In genomic region chr1:168636200-168636599, GRCh38 we compare ENCODE assay signal across 9 cellular contexts. TPM values are rescaled to one million over a fixed set of nuclear protein-coding genes. Genes with fewer than 3 reads are reported as not detected.
DNase-seq lines count a peak whose midpoint lies in the region; ATAC-seq, FAIRE-seq and TF ChIP-seq lines count a peak whose summit lies in the region.
"Had no signal": no experiment of that assay in that cellular context is flagged by ENCODE, and none has a peak within 500 bp of the region (broad histone marks: within the 10 kb centered on the region; RNA-seq: fewer than 3 reads in every experiment).

No MANE protein-coding gene starts in this region.

- intact Hi-C loops in left ventricle myocardium superior (cut with micrococcal nuclease), result no loop called here

- peak; percentile 58 for TF ChIP-seq RAD21 in SK-N-SH (IDR thresholded peaks at IDR 0.05; ENCODE audit: low read length)

- no peak overlapping the region for H3K4me2 ChIP-seq in SK-N-SH

- WGBS in SK-N-SH (ENCODE audit: low lambda C conversion rate), result 61% methylated on average over 1 of the region's 1 CpG
- WGBS in small intestine, 3 donors, result 14 to 31% (median 24%) methylated on average over 1 of the region's 1 CpG

- no peaks in the 10 kb centered on the region for H3K27me3 ChIP-seq in SK-N-SH (ENCODE audit: insufficient read depth)
- no peaks in the 10 kb centered on the region for H3K27me3 ChIP-seq in small intestine (ENCODE audit: control insufficient read depth in 2 of 2, insufficient read depth in 2 of 2, low read length in 2 of 2)

- DNase-seq in HFFc6, result no peak
- no peak for DNase-seq in SK-N-SH
- DNase-seq in left ventricle myocardium superior, result no peak
- peak; percentile 47 for DNase-seq in small intestine
- no peak for DNase-seq in immature natural killer cell
- DNase-seq in activated CD8-positive, alpha-beta memory T cell treated with anti-CD3 and anti-CD28 coated beads, Interleukin-2, amount 50 U/mL, for 48 hours, result no peak
- DNase-seq: stimulated activated naive B cell treated with anti-CD40 and anti-IgM and Interleukin-4, amounts not matched to agents 10 μg/mL and 1 μg/mL and 100 μg/mL, for 72 hours had no signal

- ATAC-seq in left ventricle myocardium superior (peak; percentile 88), GM18909 (IDR thresholded peaks at IDR 0.05; ENCODE audit: poor library complexity, unreplicated experiment) (no peak)
- ATAC-seq: stimulated activated naive B cell treated with anti-CD40 and anti-IgM and Interleukin-4, amounts not matched to agents 10 μg/mL and 1 μg/mL and 100 μg/mL, for 72 hours had no signal

- TF ChIP-seq CTCF in HFFc6 (IDR thresholded peaks at IDR 0.05) (peak; percentile 17; the same call in 1 of the 2 replicates), SK-N-SH (IDR thresholded peaks at IDR 0.05) (peak; percentile 30; the same call in 1 of the 2 replicates)

- no peak for FAIRE-seq in small intestine (lab: Jason Lieb, UNC)

- H3K4me3 Mint-ChIP-seq in HFFc6, result no peak overlapping the region
- H3K4me3 Mint-ChIP-seq in immature natural killer cell, result no peak overlapping the region
- H3K4me3 Mint-ChIP-seq: stimulated activated naive B cell treated with anti-CD40 and anti-IgM and Interleukin-4, amounts not matched to agents 10 μg/mL and 1 μg/mL and 100 μg/mL, for 72 hours had no signal

- H3K9me3 Mint-ChIP-seq in HFFc6, result no peaks in the 10 kb centered on the region
- no peaks in the 10 kb centered on the region for H3K9me3 Mint-ChIP-seq in immature natural killer cell
- H3K9me3 Mint-ChIP-seq: stimulated activated naive B cell treated with anti-CD40 and anti-IgM and Interleukin-4, amounts not matched to agents 10 μg/mL and 1 μg/mL and 100 μg/mL, for 72 hours had no signal

- H3K27me3 Mint-ChIP-seq in HFFc6 (ENCODE audit: insufficient read depth) (0 out of 2 replicates have a peak, but pooled peaks cover 2% of the 10 kb centered on the region), immature natural killer cell (ENCODE audit: low read depth in 3 of 3) (peaks cover 0 to 2% (median 0%) of the 10 kb centered on the region in 3 donors)

- peak overlapping the region; percentile 14 to 36; a peak in 2 of 4 replicates for H3K27ac ChIP-seq in SK-N-SH (ENCODE audit: low read depth in 2 of 2, low read length in 1 of 2)
- no peak overlapping the region for H3K27ac ChIP-seq in small intestine (ENCODE audit: low read depth in 1 of 2, low read length in 1 of 2)

- H2AFZ ChIP-seq in SK-N-SH (ENCODE audit: low read depth), result no peak overlapping the region

- H3K9me3 ChIP-seq in SK-N-SH (no peaks in the 10 kb centered on the region), small intestine (ENCODE audit: control insufficient read depth, low read depth) (no peaks in the 10 kb centered on the region)

- H3K4me1 Mint-ChIP-seq in HFFc6 (ENCODE audit: low read depth) (peaks cover 13% of the 10 kb centered on the region), immature natural killer cell (no peaks in the 10 kb centered on the region)
- H3K4me1 Mint-ChIP-seq: stimulated activated naive B cell treated with anti-CD40 and anti-IgM and Interleukin-4, amounts not matched to agents 10 μg/mL and 1 μg/mL and 100 μg/mL, for 72 hours had no signal

- CTCF ChIA-PET in SK-N-SH (lab: Yijun Ruan, JAX), result interaction anchor here (0.6 to 4.3 kb wide), 7 partner anchors 10 to 712 kb away, joined by 3 to 18 read pairs (median 4); no protein-coding TSS in a partner anchor

- H3K9me2 ChIP-seq in SK-N-SH, result no peaks in the 10 kb centered on the region

- H3K79me2 ChIP-seq in SK-N-SH (ENCODE audit: insufficient read depth), result no peaks in the 10 kb centered on the region

- TF ChIP-seq EP300 in SK-N-SH (IDR thresholded peaks at IDR 0.05; ENCODE audit: borderline replicate concordance in 1 of 2, low read depth in 1 of 2, low read length in 1 of 2), result no peak

- H3K4me1 ChIP-seq in SK-N-SH (ENCODE audit: control insufficient read depth in 1 of 2, insufficient read depth in 2 of 2, low read depth in 1 of 2, low read length in 1 of 2) (peaks cover 0 to 8% of the 10 kb centered on the region in 2 experiments; a peak in 2 of 4 replicates), small intestine (ENCODE audit: control insufficient read depth in 2 of 2, insufficient read depth in 1 of 2, low read depth in 1 of 2, low read length in 1 of 2) (peaks cover 0 to 6% of the 10 kb centered on the region in 2 donors)

- H3K36me3 Mint-ChIP-seq in HFFc6 (ENCODE audit: low read depth) (no peaks in the 10 kb centered on the region), immature natural killer cell (no peaks in the 10 kb centered on the region)
- H3K36me3 Mint-ChIP-seq: stimulated activated naive B cell treated with anti-CD40 and anti-IgM and Interleukin-4, amounts not matched to agents 10 μg/mL and 1 μg/mL and 100 μg/mL, for 72 hours had no signal

- no peak overlapping the region for H3K27ac Mint-ChIP-seq in HFFc6
- no peak overlapping the region for H3K27ac Mint-ChIP-seq in immature natural killer cell
- H3K27ac Mint-ChIP-seq: stimulated activated naive B cell treated with anti-CD40 and anti-IgM and Interleukin-4, amounts not matched to agents 10 μg/mL and 1 μg/mL and 100 μg/mL, for 72 hours had no signal

- H3K4me3 ChIP-seq in SK-N-SH (ENCODE audit: low read depth in 2 of 2, low read length in 1 of 2) (no peak overlapping the region), small intestine (ENCODE audit: low read depth in 1 of 2, low read length in 2 of 2) (no peak overlapping the region)

- H4K20me1 ChIP-seq in SK-N-SH (ENCODE audit: insufficient read depth), result no peaks in the 10 kb centered on the region

- H3F3A ChIP-seq in SK-N-SH (replicated peaks; ENCODE audit: insufficient read depth), result no peaks in the 10 kb centered on the region

- H3K36me3 ChIP-seq in SK-N-SH (replicated peaks in 1 of 2; ENCODE audit: control insufficient read depth in 1 of 2, insufficient read depth in 2 of 2, low read length in 1 of 2), result no peaks in the 10 kb centered on the region
- H3K36me3 ChIP-seq in small intestine (ENCODE audit: control insufficient read depth in 2 of 2, insufficient read depth in 2 of 2, low read length in 2 of 2), result no peaks in the 10 kb centered on the region

- no peak overlapping the region for H3K9ac ChIP-seq in SK-N-SH

- POLR2A ChIA-PET in SK-N-SH (lab: Yijun Ruan, JAX), result no interaction called here

TF ChIP-seq in SK-N-SH, 30 proteins besides CTCF, POLR2A, EP300 and RAD21:
- TF ChIP-seq MEF2A (IDR thresholded peaks at IDR 0.05; ENCODE audit: borderline replicate concordance, low read depth), result no peak
- peak; percentile 23 for TF ChIP-seq SMC3 (IDR thresholded peaks at IDR 0.05; ENCODE audit: low read depth, low read length)
- TF ChIP-seq REST (IDR thresholded peaks at IDR 0.05; ENCODE audit: low read depth, low read length), result no peak

RNA-seq across cellular contexts. Expression of gene XCL1, which starts 59.8 kb away (rescaled TPM):
- total RNA-seq in HFFc6 (2021; fragmentation: NEBNext Ultra II Directional; extraction: Animal tissue kit (Norgen Biotek cat#: 25700)), result not detected
- not detected in 2 replicates for polyA plus RNA-seq in SK-N-SH (2012; rRNA removed)
- 0.01 TPM in 1 of 2 replicates, not detected in the other for polyA plus RNA-seq in SK-N-SH (2012; cell fraction: cytosol; rRNA removed)
- polyA plus RNA-seq in SK-N-SH (2012; cell fraction: nucleus; rRNA removed), result 0.09 and 0.11 TPM in 2 replicates
- 0.67 TPM for total RNA-seq in left ventricle myocardium superior
- polyA plus RNA-seq in small intestine, result under 1 TPM in 2 of 3 donors, not detected in 1; 0.21 to 0.54 TPM
- 100 to 1,000 TPM in 1 of 3 donors, 10 to 100 TPM in 2; 40.1 to 123 (median 59.8) TPM for polyA plus RNA-seq in immature natural killer cell
- total RNA-seq: fibroblast of villous mesenchyme had no signal

Comparison
In these comparisons a context has a peak if more than half of its experiments do, and no peak if none do; other contexts are left out.
1. H3K27ac ChIP-seq: peak in SK-N-SH (2 of 2); none in small intestine (0 of 2).
2. RNA of gene XCL1, which starts 59.8 kb away (polyA plus RNA-seq): 40.1 to 123 TPM in immature natural killer cell; 0.21 to 0.54 TPM in small intestine and 0.01 to 0.11 TPM in SK-N-SH; every median in the first group is over 10 times any median in the second.